Comparison of ENCODE assay signal across 24 cellular contexts in the genomic region with DNA sequence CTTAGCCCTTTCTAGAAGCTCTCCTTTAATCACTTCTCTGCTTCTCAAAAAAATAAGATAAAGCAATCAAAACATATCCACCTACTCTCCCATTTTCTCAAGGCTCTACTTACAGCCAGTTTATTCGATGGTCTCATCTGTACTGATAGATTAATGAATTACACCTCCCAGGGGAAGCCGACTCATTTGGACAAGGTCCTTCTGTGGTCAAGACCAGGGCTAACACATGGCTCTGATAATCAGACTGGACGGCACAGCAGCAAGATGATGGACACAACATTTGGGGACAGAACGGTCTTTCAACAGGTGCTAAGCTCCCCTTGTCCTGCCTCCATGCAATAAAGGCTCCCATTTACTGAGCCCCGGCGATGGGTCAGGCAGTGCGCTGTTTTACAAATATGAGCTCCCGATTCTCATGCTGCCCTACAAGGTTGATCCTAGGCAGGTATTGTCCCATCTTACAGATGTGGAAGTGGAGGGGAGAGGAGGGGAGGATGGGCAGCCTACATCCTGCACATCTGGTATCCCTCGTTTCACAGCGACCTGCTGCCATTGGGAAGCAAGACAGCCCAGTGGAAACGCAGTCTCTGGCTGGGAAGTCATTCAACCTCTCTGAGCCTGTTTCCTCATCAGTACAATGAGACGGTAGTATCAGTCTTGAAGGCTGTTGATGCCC. TPM values are rescaled to one million over a fixed set of nuclear protein-coding genes. Genes with fewer than 3 reads are reported as not detected.
A peak's percentile ranks its signal among the peaks of the same experiment; 100 is the strongest.
DNase-seq lines count a peak whose midpoint lies in the region; ATAC-seq and TF ChIP-seq lines count a peak whose summit lies in the region.
"Had no signal": no experiment of that assay in that cellular context is flagged by ENCODE, and none has a peak within 500 bp of the region (broad histone marks: within the 10 kb centered on the region; RNA-seq: fewer than 3 reads in every experiment).

No MANE protein-coding gene starts in this region.

- H3K27ac ChIP-seq in heart left ventricle (peak overlapping the region in 11 of 12 donors; percentile 36 to 94 (median 74)), endodermal cell (ENCODE audit: low read depth, low read length) (peak overlapping the region; percentile 76), subcutaneous abdominal adipose tissue (ENCODE audit: low read depth, low read length) (peak overlapping the region; percentile 42)
- H3K27ac ChIP-seq: GM23248, transverse colon had no signal

- H3K9me3 Mint-ChIP-seq in endodermal cell, result peaks cover 11% of the 10 kb centered on the region
- no peaks in the 10 kb centered on the region for H3K9me3 Mint-ChIP-seq in neural crest cell
- H3K9me3 Mint-ChIP-seq: activated CD4-positive, alpha-beta memory T cell treated with anti-CD3 and anti-CD28 coated beads for 36 hours; activated naive CD8-positive, alpha-beta T cell treated with anti-CD3 and anti-CD28 coated beads for 36 hours; memory B cell; stimulated activated naive CD8-positive, alpha-beta T cell treated with anti-CD3 and anti-CD28 coated beads, Interleukin-15, Interleukin-2, amounts not matched to agents 100 ng/mL and 50 ng/mL, for 24 hours had no signal

- ATAC-seq in heart left ventricle, result no peak
- ATAC-seq in Right ventricle myocardium inferior, result no peak
- no peak for ATAC-seq in HG03196 (IDR thresholded peaks at IDR 0.05; ENCODE audit: unreplicated experiment)

- no peak for TF ChIP-seq POLR2A in heart left ventricle (IDR thresholded peaks at IDR 0.05)

- H3K27me3 ChIP-seq in heart left ventricle, result no peaks in the 10 kb centered on the region
- H3K27me3 ChIP-seq in endodermal cell (ENCODE audit: control insufficient read depth, insufficient read depth, low read length, poor library complexity, severe bottlenecking), result no peaks in the 10 kb centered on the region
- peaks cover 0 to 10% (median 0%) of the 10 kb centered on the region in 5 donors for H3K27me3 ChIP-seq in subcutaneous abdominal adipose tissue (ENCODE audit: control insufficient read depth in 5 of 5, insufficient read depth in 4 of 5, low read length in 5 of 5)
- H3K27me3 ChIP-seq: ascending aorta, transverse colon had no signal

- H3K27ac Mint-ChIP-seq in endodermal cell, result no peak overlapping the region
- peak overlapping the region; percentile 3 for H3K27ac Mint-ChIP-seq in neural crest cell (ENCODE audit: unreplicated experiment)
- H3K27ac Mint-ChIP-seq: activated CD4-positive, alpha-beta memory T cell treated with anti-CD3 and anti-CD28 coated beads for 36 hours; activated naive CD8-positive, alpha-beta T cell treated with anti-CD3 and anti-CD28 coated beads for 36 hours; memory B cell; stimulated activated naive CD8-positive, alpha-beta T cell treated with anti-CD3 and anti-CD28 coated beads, Interleukin-15, Interleukin-2, amounts not matched to agents 100 ng/mL and 50 ng/mL, for 24 hours had no signal

- 78 to 83% (median 80%) methylated on average over 12 of the region's 12 CpGs for WGBS in heart left ventricle, 4 donors
- 93 to 98% methylated on average over 11 to 12 of the region's 12 CpGs for WGBS in endodermal cell (ENCODE audit: insufficient coverage in 1 of 2, insufficient read length in 1 of 2), 2 experiments

- peak in 2 of 5 donors; percentile 30 to 31 for DNase-seq in heart left ventricle
- no peak for DNase-seq in Right ventricle myocardium inferior (ENCODE audit: missing footprints)
- no peak for DNase-seq in endodermal cell
- no peak for DNase-seq in neural crest cell (ENCODE audit: low read depth, low spot score)
- no peak for DNase-seq in stimulated activated CD8-positive, alpha-beta memory T cell treated with anti-CD3 and anti-CD28 coated beads, Interleukin-4, amount 100 ng/mL, for 48 hours
- no peak for DNase-seq in NCI-H146 (lab: John Stamatoyannopoulos, UW)
- DNase-seq: activated CD4-positive, alpha-beta memory T cell treated with anti-CD3 and anti-CD28 coated beads for 36 hours; activated effector memory CD4-positive, alpha-beta T cell treated with Interleukin-2 at 50 U/mL for 16 hours; activated naive CD8-positive, alpha-beta T cell treated with anti-CD3 and anti-CD28 coated beads for 36 hours; Caco-2; cerebellar nuclear complex; DMS79 treated with DMSO at 0.1 percent for 48 hours; erythroblast; GM23248; MM.1S; NCI-H2107; NCI-H446 treated with DMSO at 0.1 percent for 48 hours; transverse colon had no signal

- intact Hi-C loops in heart left ventricle (cut with DNase I), result loop anchor here in 1 of 10 donors (10.0 kb wide), 1 partner anchor 199 kb away; no protein-coding TSS in a partner anchor
- intact Hi-C loops in Right ventricle myocardium inferior (cut with DNase I), result no loop called here

- H3K27me3 Mint-ChIP-seq in endodermal cell (ENCODE audit: insufficient read depth), result peaks cover 4% of the 10 kb centered on the region
- no peaks in the 10 kb centered on the region for H3K27me3 Mint-ChIP-seq in neural crest cell (ENCODE audit: low read depth)

- H3K9ac ChIP-seq in endodermal cell (ENCODE audit: extremely low read depth, low read length, poor library complexity, severe bottlenecking), result no peak overlapping the region
- no peak overlapping the region for H3K9ac ChIP-seq in subcutaneous abdominal adipose tissue (ENCODE audit: low read length in 5 of 5)
- H3K9ac ChIP-seq: GM23248 had no signal

- no peaks in the 10 kb centered on the region for H3K9me3 ChIP-seq in heart left ventricle
- H3K9me3 ChIP-seq in endodermal cell (ENCODE audit: control insufficient read depth, low read length), result no peaks in the 10 kb centered on the region
- no peaks in the 10 kb centered on the region for H3K9me3 ChIP-seq in subcutaneous abdominal adipose tissue (ENCODE audit: control insufficient read depth in 5 of 5, low read length in 5 of 5)
- H3K9me3 ChIP-seq: ascending aorta, Caco-2, transverse colon had no signal

- H3K36me3 Mint-ChIP-seq in endodermal cell (ENCODE audit: low read depth) (no peaks in the 10 kb centered on the region), neural crest cell (ENCODE audit: low read depth) (no peaks in the 10 kb centered on the region)
- H3K36me3 Mint-ChIP-seq: activated CD4-positive, alpha-beta memory T cell treated with anti-CD3 and anti-CD28 coated beads for 36 hours; activated naive CD8-positive, alpha-beta T cell treated with anti-CD3 and anti-CD28 coated beads for 36 hours; memory B cell had no signal

- H3K36me3 ChIP-seq in heart left ventricle, result no peaks in the 10 kb centered on the region
- H3K36me3 ChIP-seq in endodermal cell (ENCODE audit: control insufficient read depth, insufficient read depth, low read length), result no peaks in the 10 kb centered on the region
- H3K36me3 ChIP-seq in subcutaneous abdominal adipose tissue (ENCODE audit: control insufficient read depth in 5 of 5, insufficient read depth in 5 of 5, low read length in 5 of 5), result no peaks in the 10 kb centered on the region
- H3K36me3 ChIP-seq: ascending aorta, transverse colon had no signal

- H3K4me1 ChIP-seq in heart left ventricle, result peaks cover 0 to 82% (median 52%) of the 10 kb centered on the region in 12 donors
- no peaks in the 10 kb centered on the region for H3K4me1 ChIP-seq in endodermal cell (ENCODE audit: control insufficient read depth, insufficient read depth, low read length)
- peaks cover 9 to 78% (median 32%) of the 10 kb centered on the region in 5 donors for H3K4me1 ChIP-seq in subcutaneous abdominal adipose tissue (ENCODE audit: control insufficient read depth in 5 of 5, insufficient read depth in 5 of 5, low read length in 5 of 5)
- H3K4me1 ChIP-seq: transverse colon had no signal

- H3K4me1 Mint-ChIP-seq in endodermal cell, result peaks cover 14% of the 10 kb centered on the region
- H3K4me1 Mint-ChIP-seq in neural crest cell, result peaks cover 79% of the 10 kb centered on the region

- H3K4me3 Mint-ChIP-seq in endodermal cell (no peak overlapping the region), neural crest cell (no peak overlapping the region)
- H3K4me3 Mint-ChIP-seq: activated CD4-positive, alpha-beta memory T cell treated with anti-CD3 and anti-CD28 coated beads for 36 hours; activated naive CD8-positive, alpha-beta T cell treated with anti-CD3 and anti-CD28 coated beads for 36 hours; memory B cell; stimulated activated naive CD8-positive, alpha-beta T cell treated with anti-CD3 and anti-CD28 coated beads, Interleukin-15, Interleukin-2, amounts not matched to agents 100 ng/mL and 50 ng/mL, for 24 hours had no signal

- TF ChIP-seq CTCF in heart left ventricle (IDR thresholded peaks at IDR 0.05) (no peak), endodermal cell (conservative IDR thresholded peaks at IDR 0.05) (no peak), neural crest cell (conservative IDR thresholded peaks at IDR 0.05) (no peak)

- H3K4me3 ChIP-seq in heart left ventricle (no peak overlapping the region), endodermal cell (ENCODE audit: low read length) (no peak overlapping the region), subcutaneous abdominal adipose tissue (ENCODE audit: low read depth in 1 of 5, low read length in 5 of 5) (no peak overlapping the region)
- H3K4me3 ChIP-seq: ascending aorta, GM23248, transverse colon had no signal

RNA-seq across cellular contexts. Expression of a gene that starts 15.7 kb away (rescaled TPM):
- total RNA-seq in heart left ventricle (100 to 1,000 TPM in 1 of 9 donors, 10 to 100 TPM in 7, 1 to 10 TPM in 1; 5.2 to 111 (median 28.4) TPM), Right ventricle myocardium inferior (10.9 TPM), endodermal cell (under 1 TPM; 0.26 to 0.42 TPM), neural crest cell (0.54 and 1.0 TPM in 2 replicates)
- 10 to 100 TPM in 1 of 2 donors, 1 to 10 TPM in 1; 4.0 to 12.1 TPM for polyA plus RNA-seq in heart left ventricle
- 1.4 TPM for polyA plus RNA-seq in endodermal cell (2013, experiment 1 of 2)
- polyA plus RNA-seq in endodermal cell (2013, experiment 2 of 2), result 1.6 TPM
- total RNA-seq: A172, Caco-2, GM23248 had no signal

RNA-seq across cellular contexts. Expression of a gene that starts 51.0 kb away (rescaled TPM):
- total RNA-seq in heart left ventricle, result 10 to 100 TPM; 30.9 to 61.6 (median 42.6) TPM
- polyA plus RNA-seq in heart left ventricle, result 10 to 100 TPM; 42.6 to 69.3 TPM
- 70.1 TPM for total RNA-seq in Right ventricle myocardium inferior
- total RNA-seq in endodermal cell, result 10 to 100 TPM; 36.7 to 53.3 TPM
- 68.5 TPM for polyA plus RNA-seq in endodermal cell (2013, experiment 1 of 2)
- 66.8 TPM for polyA plus RNA-seq in endodermal cell (2013, experiment 2 of 2)
- 82.8 and 84.9 TPM in 2 replicates for total RNA-seq in neural crest cell
